Comparison of ENCODE assay signal across 12 cellular contexts in the genomic region with DNA sequence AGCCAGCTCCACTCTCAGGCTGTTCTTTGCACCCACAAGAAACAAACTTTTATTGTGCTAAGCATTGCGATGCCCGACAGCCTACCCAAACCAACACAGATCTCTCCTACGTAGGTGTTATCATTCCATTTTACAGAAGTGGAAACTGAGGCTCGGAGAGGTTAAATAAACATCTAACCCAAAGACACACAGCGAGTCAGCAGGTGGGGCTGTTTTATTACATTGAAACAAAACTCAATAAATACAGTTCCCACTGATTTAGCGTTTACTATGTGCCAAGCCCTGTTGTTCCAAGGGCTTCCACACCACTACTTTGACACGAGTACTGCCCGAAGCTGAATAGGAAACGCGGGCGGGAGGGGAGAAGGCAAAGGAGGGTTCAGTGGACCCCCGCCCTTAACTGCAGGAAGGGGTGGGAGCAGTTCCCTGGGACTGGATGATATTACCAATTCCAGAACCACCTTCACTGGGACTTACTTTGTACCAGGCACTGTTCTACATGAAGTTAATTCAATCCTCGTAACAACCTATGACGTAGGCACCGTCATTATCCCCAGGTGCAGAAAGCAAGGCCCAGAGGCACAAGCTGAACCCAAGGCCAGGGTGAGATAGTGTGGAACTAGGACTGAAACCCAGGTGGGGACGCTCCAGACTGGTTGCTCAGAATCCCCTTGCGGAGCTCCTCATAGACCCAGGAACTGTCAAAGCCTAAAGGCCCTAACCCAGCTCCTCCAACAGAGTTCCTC. TPM values are rescaled to one million over a fixed set of nuclear protein-coding genes. Genes with fewer than 3 reads are reported as not detected.
DNase-seq lines count a peak whose midpoint lies in the region; ATAC-seq and TF ChIP-seq lines count a peak whose summit lies in the region.
"Had no signal": no experiment of that assay in that cellular context is flagged by ENCODE, and none has a peak within 500 bp of the region (broad histone marks: within the 10 kb centered on the region; RNA-seq: fewer than 3 reads in every experiment).

No MANE protein-coding gene starts in this region.

- no CpG with 5 or more reads among the region's 17 CpGs for WGBS in mesendoderm (ENCODE audit: extremely low coverage, insufficient coverage, low lambda C conversion rate)

- no peaks in the 10 kb centered on the region for H3K27me3 Mint-ChIP-seq in activated CD4-positive, alpha-beta T cell treated with anti-CD3 and anti-CD28 coated beads, Interleukin-2, amount 10 ng/mL, durations not matched to agents 7 days and 5 days
- H3K27me3 Mint-ChIP-seq: activated B cell treated with CpG ODN at 0.5 μM for 24 hours, B cell had no signal

- peak overlapping the region; percentile 66 for H3K27ac Mint-ChIP-seq in activated CD4-positive, alpha-beta T cell treated with anti-CD3 and anti-CD28 coated beads, Interleukin-2, amount 10 ng/mL, durations not matched to agents 7 days and 5 days
- H3K27ac Mint-ChIP-seq: activated B cell treated with CpG ODN at 0.5 μM for 24 hours, B cell had no signal

- no peak overlapping the region for H4K5ac ChIP-seq in mesendoderm (ENCODE audit: low read length)

- H3K36me3 Mint-ChIP-seq in activated CD4-positive, alpha-beta T cell treated with anti-CD3 and anti-CD28 coated beads, Interleukin-2, amount 10 ng/mL, durations not matched to agents 7 days and 5 days (ENCODE audit: low read depth): peaks cover 3% of the 10 kb centered on the region

- ATAC-seq in upper lobe of right lung: no peak

- H3K27me3 ChIP-seq in dorsolateral prefrontal cortex (no peaks in the 10 kb centered on the region), muscle layer of colon (ENCODE audit: control insufficient read depth in 1 of 2, insufficient read depth in 2 of 2, low read length in 2 of 2) (no peaks in the 10 kb centered on the region), upper lobe of right lung (no peaks in the 10 kb centered on the region), mesendoderm (ENCODE audit: insufficient read depth, low read length, poor library complexity) (no peaks in the 10 kb centered on the region)

- H3K79me2 ChIP-seq in mesendoderm (ENCODE audit: control insufficient read depth, insufficient read depth, low read length): no peaks in the 10 kb centered on the region

- H3K4me1 ChIP-seq in muscle layer of colon (ENCODE audit: insufficient read depth, low read length): peaks cover 43% of the 10 kb centered on the region
- H3K4me1 ChIP-seq in upper lobe of right lung: peaks cover 40% of the 10 kb centered on the region
- H3K4me1 ChIP-seq in mesendoderm (ENCODE audit: control insufficient read depth, low read depth, low read length): no peaks in the 10 kb centered on the region

- H3K23ac ChIP-seq in mesendoderm (ENCODE audit: low read length): no peak overlapping the region

- peak overlapping the region; percentile 80 for H3K9ac ChIP-seq in muscle layer of colon (ENCODE audit: low read length)
- H3K9ac ChIP-seq in mesendoderm (ENCODE audit: low read length): no peak overlapping the region

- H3K9me3 Mint-ChIP-seq in activated CD4-positive, alpha-beta T cell treated with anti-CD3 and anti-CD28 coated beads, Interleukin-2, amount 10 ng/mL, durations not matched to agents 7 days and 5 days: no peaks in the 10 kb centered on the region
- H3K9me3 Mint-ChIP-seq: activated B cell treated with CpG ODN at 0.5 μM for 24 hours had no signal

- no peak overlapping the region for H3K18ac ChIP-seq in mesendoderm (ENCODE audit: low read length)

- H3K9me3 ChIP-seq in muscle layer of colon (ENCODE audit: low read length) (no peaks in the 10 kb centered on the region), upper lobe of right lung (no peaks in the 10 kb centered on the region)

- no peak overlapping the region for H2AK5ac ChIP-seq in mesendoderm (ENCODE audit: low read length)

- no peak overlapping the region for H3K4me2 ChIP-seq in mesendoderm (ENCODE audit: low read length)

- CTCF ChIA-PET in activated CD4-positive, alpha-beta T cell treated with anti-CD3 and anti-CD28 coated beads, Interleukin-2, amount 10 ng/mL, durations not matched to agents 7 days and 5 days (lab: Charles Lee): interaction anchor here (0.8 to 2.4 kb wide), 4 partner anchors 9 to 71 kb away, joined by 3 to 14 read pairs (median 4); no protein-coding TSS in a partner anchor

- H3K4me3 ChIP-seq in dorsolateral prefrontal cortex: peak overlapping the region in 18 of 59 donors; percentile 3 to 36 (median 24)
- peak overlapping the region in 1 of 2 donors; percentile 46 for H3K4me3 ChIP-seq in muscle layer of colon (ENCODE audit: low read depth in 1 of 2, low read length in 2 of 2)
- H3K4me3 ChIP-seq in upper lobe of right lung: no peak overlapping the region
- no peak overlapping the region for H3K4me3 ChIP-seq in mesendoderm (ENCODE audit: low read length)

- peaks cover 41% of the 10 kb centered on the region for H3K4me1 Mint-ChIP-seq in activated CD4-positive, alpha-beta T cell treated with anti-CD3 and anti-CD28 coated beads, Interleukin-2, amount 10 ng/mL, durations not matched to agents 7 days and 5 days

- H3K4ac ChIP-seq in mesendoderm (ENCODE audit: low read depth, low read length): no peak overlapping the region

- no peaks in the 10 kb centered on the region for H3K79me1 ChIP-seq in mesendoderm (ENCODE audit: low read length)

- no peak overlapping the region for H3K4me3 Mint-ChIP-seq in activated CD4-positive, alpha-beta T cell treated with anti-CD3 and anti-CD28 coated beads, Interleukin-2, amount 10 ng/mL, durations not matched to agents 7 days and 5 days
- H3K4me3 Mint-ChIP-seq: activated B cell treated with CpG ODN at 0.5 μM for 24 hours, B cell, H9 had no signal

- H4K8ac ChIP-seq in mesendoderm (ENCODE audit: low read depth, low read length): no peak overlapping the region

- no peak overlapping the region for H2BK120ac ChIP-seq in mesendoderm (ENCODE audit: low read depth, low read length)

- H2BK15ac ChIP-seq in mesendoderm (replicated peaks; ENCODE audit: low read depth): no peak overlapping the region

- intact Hi-C loops in dorsolateral prefrontal cortex (cut with DNase I): no loop called here
- intact Hi-C loops in upper lobe of right lung (cut with DNase I): no loop called here

- H3K36me3 ChIP-seq in muscle layer of colon (ENCODE audit: insufficient read depth, low read length): peaks cover 22% of the 10 kb centered on the region
- H3K36me3 ChIP-seq in upper lobe of right lung: peaks cover 7% of the 10 kb centered on the region
- H3K36me3 ChIP-seq in mesendoderm (ENCODE audit: control insufficient read depth, insufficient read depth, low read length): no peaks in the 10 kb centered on the region

- no peak overlapping the region for H3K56ac ChIP-seq in mesendoderm (ENCODE audit: low read length)

- DNase-seq in activated CD4-positive, alpha-beta T cell treated with anti-CD3 and anti-CD28 coated beads, Interleukin-2, amount 10 ng/mL, durations not matched to agents 7 days and 5 days: no peak
- DNase-seq in activated CD4-positive, alpha-beta T cell treated with anti-CD3 and anti-CD28 coated beads for 1 hour: no peak
- no peak for DNase-seq in dorsolateral prefrontal cortex
- DNase-seq in upper lobe of right lung: no peak
- no peak for DNase-seq in D341Med (ENCODE audit: low spot score)
- no peak for DNase-seq in NCI-H2171 treated with DMSO at 0.1 percent for 48 hours (lab: John Stamatoyannopoulos, UW)
- DNase-seq in mesendoderm: no peak
- DNase-seq: activated B cell treated with CpG ODN at 0.5 μM for 24 hours; central memory CD4-positive, alpha-beta T cell; H9 had no signal

- POLR2A ChIA-PET in activated CD4-positive, alpha-beta T cell treated with anti-CD3 and anti-CD28 coated beads, Interleukin-2, amount 10 ng/mL, durations not matched to agents 7 days and 5 days (lab: Charles Lee): no interaction called here

- H3K27ac ChIP-seq in dorsolateral prefrontal cortex (peak overlapping the region; percentile 14 to 98 (median 93)), muscle layer of colon (ENCODE audit: low read depth, low read length) (peak overlapping the region; percentile 92), upper lobe of right lung (peak overlapping the region; percentile 78), mesendoderm (ENCODE audit: low read depth, low read length) (no peak overlapping the region)

- TF ChIP-seq CTCF in dorsolateral prefrontal cortex (IDR thresholded peaks at IDR 0.05 in 54 of 56, conservative IDR thresholded peaks at IDR 0.05 in 2 of 56; ENCODE audit: low read depth in 1 of 56, partially characterized antibody in 56 of 56): peak in 41 of 56 donors; percentile 8 to 65 (median 42)
- TF ChIP-seq CTCF in upper lobe of right lung (IDR thresholded peaks at IDR 0.05): no peak

- no peak overlapping the region for H2BK5ac ChIP-seq in mesendoderm (ENCODE audit: low read length)

RNA-seq across cellular contexts. Expression of gene ALDH4A1, which starts 19.3 kb away (rescaled TPM):
- 1 to 10 TPM; 4.3 to 5.9 TPM for total RNA-seq in activated CD4-positive, alpha-beta T cell treated with anti-CD3 and anti-CD28 coated beads, Interleukin-2, amount 10 ng/mL, durations not matched to agents 7 days and 5 days
- total RNA-seq in dorsolateral prefrontal cortex: 100 to 1,000 TPM in 1 of 120 experiments, 10 to 100 TPM in 119; 16.8 to 112 (median 40.4) TPM
- 11.8 TPM for total RNA-seq in upper lobe of right lung
- polyA plus RNA-seq in mesendoderm (2013, experiment 1 of 2): 12.5 TPM
- 11.6 TPM for polyA plus RNA-seq in mesendoderm (2013, experiment 2 of 2)

RNA-seq across cellular contexts. Expression of gene IFFO2, which starts 34.8 kb away (rescaled TPM):
- 10 to 100 TPM; 20.4 to 21.7 TPM for total RNA-seq in activated CD4-positive, alpha-beta T cell treated with anti-CD3 and anti-CD28 coated beads, Interleukin-2, amount 10 ng/mL, durations not matched to agents 7 days and 5 days
- total RNA-seq in dorsolateral prefrontal cortex: 10 to 100 TPM; 15.3 to 36.0 (median 21.7) TPM
- total RNA-seq in upper lobe of right lung: 15.4 TPM
- polyA plus RNA-seq in mesendoderm (2013, experiment 1 of 2): 10.7 TPM
- 11.3 TPM for polyA plus RNA-seq in mesendoderm (2013, experiment 2 of 2)
